In genomic region chr22:28497188-28497587, GRCh38 we compare ENCODE assay signal across 20 cellular contexts.
A peak's percentile ranks its signal among the peaks of the same experiment; 100 is the strongest.
DNase-seq lines count a peak whose midpoint lies in the region; ATAC-seq, FAIRE-seq and TF ChIP-seq lines count a peak whose summit lies in the region.
"Had no signal": no experiment of that assay in that cellular context is flagged by ENCODE, and none has a peak within 500 bp of the region (broad histone marks: within the 10 kb centered on the region; RNA-seq: fewer than 3 reads in every experiment).

No MANE protein-coding gene starts in this region.

- POLR2A ChIA-PET in SK-N-SH (lab: Yijun Ruan, JAX): no interaction called here

- no peak overlapping the region for H3K27ac ChIP-seq in SK-N-SH (ENCODE audit: low read depth in 2 of 2, low read length in 1 of 2)
- no peak overlapping the region for H3K27ac ChIP-seq in breast epithelium
- H3K27ac ChIP-seq: 22Rv1, RWPE1, SJCRH30 had no signal

- no peak for DNase-seq in SK-N-SH
- DNase-seq in amniotic epithelial cell (ENCODE audit: low read depth): peak; percentile 50
- DNase-seq in HUDEP-2 (lab: John Stamatoyannopoulos, UW; ENCODE audit: unreplicated experiment in 76 of 76): no peak
- DNase-seq in breast epithelium (ENCODE audit: low spot score in 2 of 2): no peak
- DNase-seq: COR-L47; GF-D8; Kasumi-1; MV-4-11; NCI-H1417 treated with DMSO at 0.1 percent for 48 hours; NCI-H2029 treated with DMSO at 0.1 percent for 48 hours; NCI-H524 treated with DMSO at 0.1 percent for 48 hours; NK-92 treated with Interleukin-12 subunit alpha and Interleukin-12 subunit beta, amount 100 ng/mL, for 24 hours; OCI-M1; SJCRH30 had no signal

- 87% methylated on average over 2 of the region's 2 CpGs for WGBS in SK-N-SH (ENCODE audit: low lambda C conversion rate)

- H3K27me3 ChIP-seq in SK-N-SH (ENCODE audit: insufficient read depth): no peaks in the 10 kb centered on the region
- H3K27me3 ChIP-seq in breast epithelium: no peaks in the 10 kb centered on the region
- H3K27me3 ChIP-seq: SJCRH30 had no signal

- H3K4me2 ChIP-seq in SK-N-SH: no peak overlapping the region

- H3K79me2 ChIP-seq in SK-N-SH (ENCODE audit: insufficient read depth): no peaks in the 10 kb centered on the region

- intact Hi-C loops in breast epithelium (cut with DNase I; ENCODE audit: low total_unique reads): no loop called here

- H2AFZ ChIP-seq in SK-N-SH (ENCODE audit: low read depth): no peak overlapping the region

- ATAC-seq in SK-N-SH treated with all-trans-retinoic acid at 6 μM for 48 hours (0 out of 3 replicates have a peak, but pooled peaks have one; percentile 25), GM21381 (IDR thresholded peaks at IDR 0.05; ENCODE audit: unreplicated experiment) (no peak), GM21423 (IDR thresholded peaks at IDR 0.05; ENCODE audit: unreplicated experiment) (no peak)

- no peaks in the 10 kb centered on the region for H3K9me2 ChIP-seq in SK-N-SH

- TF ChIP-seq RAD21 in SK-N-SH (IDR thresholded peaks at IDR 0.05; ENCODE audit: low read length): no peak

- TF ChIP-seq POLR2A in breast epithelium (IDR thresholded peaks at IDR 0.05): no peak

- no peak overlapping the region for H3K9ac ChIP-seq in SK-N-SH

- FAIRE-seq in endometrium (lab: Jason Lieb, UNC): peak; percentile 61

- TF ChIP-seq CTCF in SK-N-SH (IDR thresholded peaks at IDR 0.05) (no peak), breast epithelium (IDR thresholded peaks at IDR 0.05) (no peak)

- no peaks in the 10 kb centered on the region for H4K20me1 ChIP-seq in SK-N-SH (ENCODE audit: insufficient read depth)

- CTCF ChIA-PET in SK-N-SH (lab: Yijun Ruan, JAX): no interaction called here

- H3K4me1 ChIP-seq in SK-N-SH (ENCODE audit: control insufficient read depth in 1 of 2, insufficient read depth in 2 of 2, low read depth in 1 of 2, low read length in 1 of 2) (no peaks in the 10 kb centered on the region), breast epithelium (no peaks in the 10 kb centered on the region)
- H3K4me1 ChIP-seq: SJCRH30 had no signal

- no peak overlapping the region for H3K4me3 ChIP-seq in SK-N-SH (ENCODE audit: low read depth in 2 of 2, low read length in 1 of 2)
- H3K4me3 ChIP-seq in breast epithelium: no peak overlapping the region
- H3K4me3 ChIP-seq: SJCRH30 had no signal

- H3F3A ChIP-seq in SK-N-SH (replicated peaks; ENCODE audit: insufficient read depth): no peaks in the 10 kb centered on the region

- H3K36me3 ChIP-seq in SK-N-SH (replicated peaks in 1 of 2; ENCODE audit: control insufficient read depth in 1 of 2, insufficient read depth in 2 of 2, low read length in 1 of 2): no peaks in the 10 kb centered on the region
- H3K36me3 ChIP-seq in breast epithelium: no peaks in the 10 kb centered on the region
- H3K36me3 ChIP-seq: SJCRH30 had no signal

- H3K9me3 ChIP-seq in SK-N-SH: no peaks in the 10 kb centered on the region
- no peaks in the 10 kb centered on the region for H3K9me3 ChIP-seq in breast epithelium
- H3K9me3 ChIP-seq: SJCRH30 had no signal

- TF ChIP-seq EP300 in SK-N-SH (IDR thresholded peaks at IDR 0.05; ENCODE audit: borderline replicate concordance in 1 of 2, low read depth in 1 of 2, low read length in 1 of 2): no peak

TF ChIP-seq in SK-N-SH treated with all-trans-retinoic acid at 6 μM for 48 hours, 23 proteins besides CTCF, POLR2A, EP300 and RAD21:
- TF ChIP-seq ISL1 (CRISPR knock-in tag; IDR thresholded peaks at IDR 0.05) (no peak), ZC3H10 (CRISPR knock-in tag; IDR thresholded peaks at IDR 0.05) (no peak)
TF ChIP-seq in SK-N-SH treated with all-trans-retinoic acid at 6 μM for 48 hours: peak in this region for 0.

TF ChIP-seq in SK-N-SH, 30 proteins besides CTCF, POLR2A, EP300 and RAD21:
- no peak for TF ChIP-seq FOXJ3 (CRISPR knock-in tag; IDR thresholded peaks at IDR 0.05)
- TF ChIP-seq JUND (IDR thresholded peaks at IDR 0.05): no peak
- no peak for TF ChIP-seq MEF2A (IDR thresholded peaks at IDR 0.05; ENCODE audit: borderline replicate concordance, low read depth)
- no peak for TF ChIP-seq EZH2phosphoT487 (IDR thresholded peaks at IDR 0.05; ENCODE audit: borderline replicate concordance, low read depth)
- TF ChIP-seq REST (IDR thresholded peaks at IDR 0.05; ENCODE audit: low read depth, low read length): no peak
- no peak for TF ChIP-seq MXI1 (IDR thresholded peaks at IDR 0.05; ENCODE audit: low read depth, low read length)
- TF ChIP-seq CHD2 (IDR thresholded peaks at IDR 0.05; ENCODE audit: low read length, partially characterized antibody): no peak
- TF ChIP-seq TEAD4 (IDR thresholded peaks at IDR 0.05; ENCODE audit: borderline replicate concordance, insufficient read depth): no peak
- TF ChIP-seq RXRA (IDR thresholded peaks at IDR 0.05; ENCODE audit: borderline replicate concordance, low read depth): no peak
- TF ChIP-seq, protein P1, sequence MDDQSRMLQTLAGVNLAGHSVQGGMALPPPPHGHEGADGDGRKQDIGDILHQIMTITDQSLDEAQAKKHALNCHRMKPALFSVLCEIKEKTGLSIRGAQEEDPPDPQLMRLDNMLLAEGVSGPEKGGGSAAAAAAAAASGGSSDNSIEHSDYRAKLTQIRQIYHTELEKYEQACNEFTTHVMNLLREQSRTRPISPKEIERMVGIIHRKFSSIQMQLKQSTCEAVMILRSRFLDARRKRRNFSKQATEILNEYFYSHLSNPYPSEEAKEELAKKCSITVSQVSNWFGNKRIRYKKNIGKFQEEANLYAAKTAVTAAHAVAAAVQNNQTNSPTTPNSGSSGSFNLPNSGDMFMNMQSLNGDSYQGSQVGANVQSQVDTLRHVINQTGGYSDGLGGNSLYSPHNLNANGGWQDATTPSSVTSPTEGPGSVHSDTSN (IDR thresholded peaks at IDR 0.05): no peak
- no peak for TF ChIP-seq IRF3 (IDR thresholded peaks at IDR 0.05; ENCODE audit: low read depth, low read length)
- no peak for TF ChIP-seq TCF12 (IDR thresholded peaks at IDR 0.05)
- TF ChIP-seq, protein P2, sequence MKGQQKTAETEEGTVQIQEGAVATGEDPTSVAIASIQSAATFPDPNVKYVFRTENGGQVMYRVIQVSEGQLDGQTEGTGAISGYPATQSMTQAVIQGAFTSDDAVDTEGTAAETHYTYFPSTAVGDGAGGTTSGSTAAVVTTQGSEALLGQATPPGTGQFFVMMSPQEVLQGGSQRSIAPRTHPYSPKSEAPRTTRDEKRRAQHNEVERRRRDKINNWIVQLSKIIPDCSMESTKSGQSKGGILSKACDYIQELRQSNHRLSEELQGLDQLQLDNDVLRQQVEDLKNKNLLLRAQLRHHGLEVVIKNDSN (IDR thresholded peaks at IDR 0.05; ENCODE audit: borderline replicate concordance, low read depth): no peak
- no peak for TF ChIP-seq RCOR1 (IDR thresholded peaks at IDR 0.05; ENCODE audit: low read length)
- TF ChIP-seq TAF1 (IDR thresholded peaks at IDR 0.05; ENCODE audit: borderline replicate concordance, low read depth, low read length): no peak
- TF ChIP-seq YY1 (IDR thresholded peaks at IDR 0.05; ENCODE audit: low read depth): no peak
- no peak for TF ChIP-seq POLR2AphosphoS5 (IDR thresholded peaks at IDR 0.05; ENCODE audit: low read depth, low read length)
TF ChIP-seq in SK-N-SH: peak in this region for 0.
